Comparison of ENCODE assay signal across 8 cellular contexts in the genomic region with DNA sequence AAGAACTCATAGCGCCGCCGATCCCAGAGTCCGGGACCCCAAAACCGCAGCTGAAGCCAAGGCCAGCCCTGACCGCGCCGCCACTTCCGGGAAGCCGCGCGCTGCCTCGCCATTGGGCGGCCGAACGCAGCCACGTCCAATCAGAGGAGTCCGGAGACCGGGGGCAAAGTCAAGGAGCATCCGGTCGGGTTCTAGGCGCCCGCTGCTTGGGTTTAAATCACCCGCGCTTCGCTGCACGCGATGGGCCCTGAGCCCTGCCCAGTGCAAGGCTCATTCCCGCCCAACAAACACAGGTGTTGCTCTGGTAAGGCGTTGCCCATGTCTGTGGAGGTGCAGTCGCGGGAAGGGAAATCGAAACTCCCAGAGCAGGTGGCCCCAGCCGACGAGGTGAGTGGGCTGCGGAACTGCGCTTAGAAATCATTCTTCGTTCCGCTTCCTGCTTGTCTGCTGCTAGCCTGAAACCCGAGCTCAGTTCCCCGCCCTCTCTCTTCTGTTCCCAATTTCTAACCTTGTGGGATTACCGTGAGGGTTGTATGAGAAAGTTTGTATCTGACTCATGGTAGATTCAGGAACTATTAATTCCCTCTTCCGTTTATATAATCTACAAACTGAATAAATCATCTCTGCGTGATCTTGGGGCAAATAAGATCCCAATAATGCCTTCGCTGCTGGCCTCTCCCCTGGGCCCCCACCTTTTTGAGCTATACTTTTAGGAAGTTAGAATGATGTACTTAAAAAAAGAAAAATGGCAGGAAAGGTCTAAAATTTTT. TPM values are rescaled to one million over a fixed set of nuclear protein-coding genes. Genes with fewer than 3 reads are reported as not detected.
A peak's percentile ranks its signal among the peaks of the same experiment; 100 is the strongest.
DNase-seq lines count a peak whose midpoint lies in the region; ATAC-seq and TF ChIP-seq lines count a peak whose summit lies in the region.

A gene (minus strand): TSS at position 96 of the 770 bp plus-strand sequence. CDS start 86 bp downstream, at position 10.

- no peak within 1 kb of the TSS for H3K23ac ChIP-seq in trophoblast cell (ENCODE audit: low read length)

- H3K27ac ChIP-seq in trophoblast cell (ENCODE audit: low read depth, low read length) (peak within 1 kb of the TSS; percentile 21), tibial nerve (peak within 1 kb of the TSS; percentile 40 to 92 (median 86))

- H3K14ac ChIP-seq in trophoblast cell (ENCODE audit: low read length) = peak within 1 kb of the TSS; percentile 53

- peak within 1 kb of the TSS; percentile 73 for H4K12ac ChIP-seq in trophoblast cell (ENCODE audit: low read depth, low read length)

- peak within 1 kb of the TSS; percentile 15 for H2BK5ac ChIP-seq in trophoblast cell (ENCODE audit: low read depth, low read length, poor library complexity)

- TF ChIP-seq CTCF in GM13976 (IDR thresholded peaks at IDR 0.05; ENCODE audit: borderline replicate concordance, control extremely low read depth, extremely low read depth, insufficient read depth, missing control alignments) (no peak), tibial nerve (IDR thresholded peaks at IDR 0.05) (no peak)

- TF ChIP-seq EP300 in tibial nerve (IDR thresholded peaks at IDR 0.05) = peak in 1 of 2 donors; percentile 82

- TF ChIP-seq POLR2A in tibial nerve (IDR thresholded peaks at IDR 0.05) = peak in 1 of 2 donors; percentile 28

- no peak within 1 kb of the TSS for H2AK5ac ChIP-seq in trophoblast cell (ENCODE audit: low read length)

- peak within 1 kb of the TSS; percentile 77 for H3K4me2 ChIP-seq in trophoblast cell (ENCODE audit: low read length)

- no peak within 1 kb of the TSS for H2BK12ac ChIP-seq in trophoblast cell (ENCODE audit: low read length)

- ATAC-seq in HG02852 (IDR thresholded peaks at IDR 0.05; ENCODE audit: unreplicated experiment) = peak; percentile 73

- H3K79me1 ChIP-seq in trophoblast cell (ENCODE audit: low read length) = peaks cover 7% of the 10 kb centered on the region

- peak within 1 kb of the TSS; percentile 24 for H3K18ac ChIP-seq in trophoblast cell (ENCODE audit: low read length)

- peak within 1 kb of the TSS; percentile 75 for H2AFZ ChIP-seq in trophoblast cell (ENCODE audit: insufficient read depth, low read length, poor library complexity)

- no peaks in the 10 kb centered on the region for H3K27me3 ChIP-seq in adipocyte (replicated peaks; ENCODE audit: control insufficient read depth, insufficient read depth, low read length)
- no peaks in the 10 kb centered on the region for H3K27me3 ChIP-seq in trophoblast cell (ENCODE audit: insufficient read depth, low read length)
- H3K27me3 ChIP-seq in tibial nerve = no peaks in the 10 kb centered on the region

- H3K4ac ChIP-seq in trophoblast cell (ENCODE audit: low read depth, low read length) = peak within 1 kb of the TSS; percentile 18

- H2BK120ac ChIP-seq in trophoblast cell (ENCODE audit: insufficient read depth, low read length, poor library complexity) = peak within 1 kb of the TSS; percentile 46

- no CpG with 5 or more reads among the region's 45 CpGs for WGBS in trophoblast cell (ENCODE audit: extremely low coverage, insufficient coverage, insufficient read length)
- WGBS in tibial nerve, 2 donors = 0 to 1% methylated on average over 32 to 42 of the region's 45 CpGs

- H3K4me1 ChIP-seq in adipocyte (ENCODE audit: control insufficient read depth, insufficient read depth, low read length) (peaks cover 13% of the 10 kb centered on the region), trophoblast cell (ENCODE audit: control insufficient read depth in 1 of 2, insufficient read depth in 2 of 2, low read length in 2 of 2) (peaks cover 3% of the 10 kb centered on the region in 2 experiments), tibial nerve (peaks cover 0 to 40% (median 17%) of the 10 kb centered on the region in 4 donors)

- peak within 1 kb of the TSS; percentile 41 for H4K91ac ChIP-seq in trophoblast cell (ENCODE audit: low read depth, low read length)

- H3K36me3 ChIP-seq in adipocyte (ENCODE audit: control insufficient read depth, insufficient read depth, low read length, severe bottlenecking) = no peaks in the 10 kb centered on the region
- H3K36me3 ChIP-seq in trophoblast cell (ENCODE audit: control insufficient read depth in 1 of 2, insufficient read depth in 2 of 2, low read length in 2 of 2) = peaks cover 0 to 1% of the 10 kb centered on the region in 2 experiments
- peaks cover 0 to 9% (median 0%) of the 10 kb centered on the region in 3 donors for H3K36me3 ChIP-seq in tibial nerve

- H3K4me3 ChIP-seq in adipocyte (ENCODE audit: low read length) (peak within 1 kb of the TSS; percentile 93), trophoblast cell (ENCODE audit: low read depth, low read length) (peak within 1 kb of the TSS; percentile 78), tibial nerve (peak within 1 kb of the TSS; percentile 55 to 79 (median 72))

- H3K9ac ChIP-seq in adipocyte (ENCODE audit: low read length) (peak within 1 kb of the TSS; percentile 89), trophoblast cell (ENCODE audit: low read length) (peak within 1 kb of the TSS; percentile 77)

- intact Hi-C loops in cardiac septum (cut with DNase I) = loop anchor here (5.0 kb wide), 2 partner anchors 117 to 143 kb away; a partner anchor contains a TSS

- in situ Hi-C loops in GM13976 (cut with MboI; ENCODE audit: low sequenced_read_pairs, unreplicated experiment) = loop anchor here (25.0 kb wide), 1 partner anchor 442 kb away; no protein-coding TSS in a partner anchor

- H3K9me3 ChIP-seq in adipocyte (ENCODE audit: control insufficient read depth, low read length) = no peaks in the 10 kb centered on the region
- no peaks in the 10 kb centered on the region for H3K9me3 ChIP-seq in trophoblast cell (ENCODE audit: insufficient read depth, low read depth, low read length)
- H3K9me3 ChIP-seq in tibial nerve = no peaks in the 10 kb centered on the region

- peaks cover 1% of the 10 kb centered on the region for H3K79me2 ChIP-seq in trophoblast cell (ENCODE audit: control insufficient read depth, insufficient read depth, low read length, poor library complexity)

- DNase-seq in GM13976 (ENCODE audit: low spot score) = peak; percentile 92
- peak; percentile 48 for DNase-seq in NCI-H1436 treated with DMSO at 0.1 percent for 48 hours (lab: John Stamatoyannopoulos, UW)
- DNase-seq in T follicular helper cell (ENCODE audit: low read depth) = peak; percentile 74
- DNase-seq in adipocyte (ENCODE audit: low read depth) = peak; percentile 99
- DNase-seq in cardiac septum (ENCODE audit: low spot score) = peak; percentile 96
- DNase-seq in trophoblast cell = peak; percentile 73 to 89
- peak; percentile 79 to 82 for DNase-seq in tibial nerve (ENCODE audit: low spot score in 2 of 2)

- H4K8ac ChIP-seq in trophoblast cell (ENCODE audit: low read depth, low read length) = peak within 1 kb of the TSS; percentile 95

RNA-seq across cellular contexts. Expression of the gene that starts here (rescaled TPM):
- total RNA-seq in cardiac septum (3.2 TPM), tibial nerve (10 to 100 TPM in 3 of 4 donors, 1 to 10 TPM in 1; 9.6 to 28.8 (median 17.5) TPM)
- 4.7 and 5.1 TPM in 2 replicates for polyA plus RNA-seq in trophoblast cell (2013)

Comparison
In these comparisons a context has a peak if more than half of its experiments do, and no peak if none do; other contexts are left out.
1. Peak in every context shown above with its lines: DNase-seq, ATAC-seq, H3K4me3 ChIP-seq and H3K27ac ChIP-seq.
2. DNase-seq: peak in every context shown above with its lines; median percentile 99 in adipocyte; 96 in cardiac septum; 92 in GM13976; 81 in trophoblast cell; 80 in tibial nerve; 74 in T follicular helper cell; 48 in NCI-H1436 treated with DMSO at 0.1 percent for 48 hours.